8 cellular contexts compared by ENCODE assay signal in genomic region chr3:50154840-50155490, GRCh38. TPM values are rescaled to one million over a fixed set of nuclear protein-coding genes. Genes with fewer than 3 reads are reported as not detected.
A peak's percentile ranks its signal among the peaks of the same experiment; 100 is the strongest.
DNase-seq lines count a peak whose midpoint lies in the region; ATAC-seq and TF ChIP-seq lines count a peak whose summit lies in the region.

TSS of gene SEMA3F (plus strand) at chr3:50155324. CDS start at chr3:50159623, 4,299 bp downstream.

- H3K4me1 ChIP-seq in OCI-LY3 (ENCODE audit: low read length) (no peaks in the 10 kb centered on the region), neuron (ENCODE audit: insufficient read depth, low read length) (peaks cover 9% of the 10 kb centered on the region)

- no peaks in the 10 kb centered on the region for H3K79me2 ChIP-seq in OCI-LY3 (ENCODE audit: low read length)

- H2AFZ ChIP-seq in OCI-LY3 (ENCODE audit: low read depth, low read length) (no peak within 1 kb of the TSS), neuron (ENCODE audit: low read depth, low read length) (no peak within 1 kb of the TSS)

- no peak for TF ChIP-seq CTCF in OCI-LY3 (IDR thresholded peaks at IDR 0.05; ENCODE audit: low read depth, low read length)
- TF ChIP-seq CTCF in fibroblast of the aortic adventitia (IDR thresholded peaks at IDR 0.05; ENCODE audit: insufficient read depth, low read length): no peak

- H4K20me1 ChIP-seq in OCI-LY3 (ENCODE audit: insufficient read depth, low read length): no peaks in the 10 kb centered on the region

- H3K9ac ChIP-seq in OCI-LY3 (ENCODE audit: low read length): no peak within 1 kb of the TSS

- ATAC-seq in HG02981 (IDR thresholded peaks at IDR 0.05; ENCODE audit: unreplicated experiment): peak; percentile 75

- H3K27me3 ChIP-seq in OCI-LY3 (ENCODE audit: low read depth, low read length): peaks cover 19% of the 10 kb centered on the region
- H3K27me3 ChIP-seq in neuron (ENCODE audit: insufficient read depth, low read length): peaks cover 75% of the 10 kb centered on the region

- H3K4me3 ChIP-seq in OCI-LY3 (ENCODE audit: low read length) (peak within 1 kb of the TSS; percentile 69), fibroblast of the aortic adventitia (ENCODE audit: low read depth, low read length) (peak within 1 kb of the TSS; percentile 70), neuron (ENCODE audit: low read length) (peak within 1 kb of the TSS; percentile 38)

- DNase-seq in NCI-H146 (lab: John Stamatoyannopoulos, UW) (peak; percentile 81), NCI-H146 treated with DMSO at 0.1 percent for 48 hours (lab: John Stamatoyannopoulos, UW; ENCODE audit: unreplicated experiment) (no peak), fibroblast of the aortic adventitia (ENCODE audit: low read depth) (peak; percentile 51), stromal cell of bone marrow (ENCODE audit: low read depth) (peak; percentile 35)
- DNase-seq in activated T-helper 9 cell treated with anti-CD3 and anti-CD28 coated beads, Interleukin-2, amount 50 U/mL, for 16 hours (ENCODE audit: low read depth): peak; percentile 60

- peak within 1 kb of the TSS; percentile 71 for H3K4me2 ChIP-seq in OCI-LY3 (ENCODE audit: low read length)

- H3K36me3 ChIP-seq in OCI-LY3 (replicated peaks; ENCODE audit: low read depth, low read length): no peaks in the 10 kb centered on the region
- H3K36me3 ChIP-seq in neuron (ENCODE audit: insufficient read depth, low read length): no peaks in the 10 kb centered on the region

- no peaks in the 10 kb centered on the region for H3K9me3 ChIP-seq in OCI-LY3 (ENCODE audit: insufficient read depth, low read length)
- no peaks in the 10 kb centered on the region for H3K9me3 ChIP-seq in neuron (ENCODE audit: low read length)

- H3K27ac ChIP-seq in OCI-LY3 (ENCODE audit: low read length): no peak within 1 kb of the TSS

RNA-seq across cellular contexts. Expression of gene SEMA3F, which starts in this region (rescaled TPM):
- total RNA-seq in fibroblast of the aortic adventitia (ENCODE audit: low replicate concordance): 0.74 and 3.5 TPM in 2 replicates
